8 cellular contexts compared by ENCODE assay signal in genomic region chr5:112861638-112861985, GRCh38. TPM values are rescaled to one million over a fixed set of nuclear protein-coding genes. Genes with fewer than 3 reads are reported as not detected.
DNase-seq lines count a peak whose midpoint lies in the region; ATAC-seq and TF ChIP-seq lines count a peak whose summit lies in the region.

No MANE protein-coding gene starts in this region.

- H3K27ac ChIP-seq in heart left ventricle (peak overlapping the region in 11 of 12 donors; percentile 57 to 89 (median 83)), breast epithelium (peak overlapping the region; percentile 85 to 91), mesodermal cell (ENCODE audit: low read depth, low read length, severe bottlenecking) (peak overlapping the region; percentile 85), uterus (peak overlapping the region; percentile 50 to 78)

- H3K4me1 ChIP-seq in heart left ventricle (peaks cover 0 to 41% (median 26%) of the 10 kb centered on the region in 12 donors), breast epithelium (peaks cover 0 to 5% of the 10 kb centered on the region in 2 donors), mesodermal cell (ENCODE audit: control insufficient read depth, insufficient read depth, low read length, poor library complexity, severe bottlenecking) (no peaks in the 10 kb centered on the region), uterus (peaks cover 0 to 14% of the 10 kb centered on the region in 2 donors)

- intact Hi-C loops in heart left ventricle (cut with DNase I), result loop anchor here in 8 of 10 donors (2.0 to 10.0 kb wide), 5 partner anchors 53 to 116 kb away; partner anchors contain the start of genes REEP5 (in 6 of the 8) and DCP2 (in 2 of the 8)
- intact Hi-C loops in left ventricle myocardium superior (cut with micrococcal nuclease), result no loop called here
- intact Hi-C loops in breast epithelium (cut with DNase I; ENCODE audit: low total_unique reads), result no loop called here
- intact Hi-C loops in uterus (cut with DNase I; ENCODE audit: low total_unique reads), result no loop called here

- no peaks in the 10 kb centered on the region for H3K9me3 ChIP-seq in heart left ventricle
- H3K9me3 ChIP-seq in breast epithelium, result no peaks in the 10 kb centered on the region
- no peaks in the 10 kb centered on the region for H3K9me3 ChIP-seq in mesodermal cell (ENCODE audit: control insufficient read depth, low read length)
- H3K9me3 ChIP-seq in uterus, result no peaks in the 10 kb centered on the region

- no peak for TF ChIP-seq CTCF in heart left ventricle (IDR thresholded peaks at IDR 0.05)
- no peak for TF ChIP-seq CTCF in breast epithelium (IDR thresholded peaks at IDR 0.05)
- no peak for TF ChIP-seq CTCF in uterus (IDR thresholded peaks at IDR 0.05)

- ATAC-seq in heart left ventricle (no peak), left ventricle myocardium superior (no peak), HG03439 (IDR thresholded peaks at IDR 0.05; ENCODE audit: unreplicated experiment) (no peak)

- peaks cover 0 to 42% (median 37%) of the 10 kb centered on the region in 9 donors for H3K36me3 ChIP-seq in heart left ventricle
- no peaks in the 10 kb centered on the region for H3K36me3 ChIP-seq in breast epithelium
- peaks cover 43% of the 10 kb centered on the region for H3K36me3 ChIP-seq in mesodermal cell (ENCODE audit: control insufficient read depth, insufficient read depth, low read length)
- no peaks in the 10 kb centered on the region for H3K36me3 ChIP-seq in uterus

- no peaks in the 10 kb centered on the region for H3K27me3 ChIP-seq in heart left ventricle
- no peaks in the 10 kb centered on the region for H3K27me3 ChIP-seq in breast epithelium
- no peaks in the 10 kb centered on the region for H3K27me3 ChIP-seq in uterus

- DNase-seq in heart left ventricle (no peak), left ventricle myocardium superior (no peak), breast epithelium (ENCODE audit: low spot score in 2 of 2) (no peak), uterus (no peak), ecto neural progenitor cell (ENCODE audit: low spot score) (no peak)
- DNase-seq in effector CD8-positive, alpha-beta T cell (lab: John Stamatoyannopoulos, UW), result no peak

- no peak for TF ChIP-seq POLR2A in heart left ventricle (IDR thresholded peaks at IDR 0.05)
- no peak for TF ChIP-seq POLR2A in breast epithelium (IDR thresholded peaks at IDR 0.05)
- TF ChIP-seq POLR2A in uterus (IDR thresholded peaks at IDR 0.05), result no peak

- WGBS in heart left ventricle, 4 donors, result 0 to 1% (median 1%) methylated on average over 8 of the region's 8 CpGs
- 0% methylated on average over 4 of the region's 8 CpGs; no CpG with 5 or more reads in 1 of the 2 experiments for WGBS in mesodermal cell (ENCODE audit: insufficient coverage in 2 of 2), 2 experiments

- H3K4me3 ChIP-seq in heart left ventricle (peak overlapping the region; percentile 71 to 98 (median 84)), breast epithelium (peak overlapping the region; percentile 82 to 85 (median 85)), mesodermal cell (ENCODE audit: extremely low read depth, insufficient read depth, low read length, poor library complexity, severe bottlenecking) (peak overlapping the region; percentile 88), uterus (peak overlapping the region; percentile 69 to 73)

RNA-seq across cellular contexts. Expression of gene SRP19, which starts 0.5 kb away (rescaled TPM):
- total RNA-seq in heart left ventricle (10 to 100 TPM; 23.6 to 45.7 (median 28.2) TPM), left ventricle myocardium superior (26.6 TPM), breast epithelium (10 to 100 TPM; 33.0 to 73.5 (median 69.2) TPM), uterus (100 to 1,000 TPM in 1 of 4 donors, 10 to 100 TPM in 3; 37.1 to 154 (median 49.7) TPM)
- 10 to 100 TPM; 54.3 to 81.7 TPM for polyA plus RNA-seq in heart left ventricle
- polyA plus RNA-seq in mesodermal cell (2013, experiment 1 of 2), result 76.9 TPM
- polyA plus RNA-seq in mesodermal cell (2013, experiment 2 of 2), result 85.8 TPM

Comparison
In these comparisons a context has a peak if more than half of its experiments do, and no peak if none do; other contexts are left out.
1. intact Hi-C loops: an anchor here in heart left ventricle (2.0 to 10.0 kb wide); none called in left ventricle myocardium superior, breast epithelium and uterus.